Comparison of ENCODE assay signal across 8 cellular contexts in the genomic region with DNA sequence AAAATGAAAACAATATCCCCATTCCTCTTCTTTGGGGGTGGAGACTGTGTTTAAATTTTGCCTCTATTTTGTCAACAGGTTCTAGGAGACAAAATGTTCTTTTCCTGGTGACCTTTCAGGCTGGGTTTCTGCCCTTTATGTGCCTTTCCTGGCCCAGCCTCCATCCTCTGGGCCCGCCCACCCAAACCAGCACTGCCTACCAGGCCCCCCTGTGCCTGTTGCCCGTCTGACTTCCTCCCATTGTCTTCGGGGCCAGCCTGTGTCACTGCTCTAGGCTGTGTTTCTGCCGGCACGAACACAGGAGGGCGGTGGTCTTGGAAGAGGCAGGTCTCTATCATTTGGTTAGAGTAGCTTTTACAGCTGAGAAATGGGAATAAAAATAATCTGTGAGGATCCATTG. TPM values are rescaled to one million over a fixed set of nuclear protein-coding genes. Genes with fewer than 3 reads are reported as not detected.
DNase-seq lines count a peak whose midpoint lies in the region; ATAC-seq and TF ChIP-seq lines count a peak whose summit lies in the region.

No MANE protein-coding gene starts in this region.

- H3K9me3 ChIP-seq in RWPE2 (ENCODE audit: severe bottlenecking) (no peaks in the 10 kb centered on the region), adrenal gland (replicated peaks in 1 of 3) (no peaks in the 10 kb centered on the region)

- intact Hi-C loops in adrenal gland (cut with DNase I) (no loop called here), left colon (cut with DNase I, micrococcal nuclease) (no loop called here)

- 41 to 64% (median 61%) methylated on average over 6 of the region's 6 CpGs for WGBS in adrenal gland, 4 donors

- H3K27ac ChIP-seq in RWPE2 (ENCODE audit: poor library complexity, severe bottlenecking) = peak overlapping the region; percentile 100
- peak overlapping the region in 2 of 5 donors; percentile 36 to 78 for H3K27ac ChIP-seq in adrenal gland

- no peak for TF ChIP-seq POLR2A in adrenal gland (IDR thresholded peaks at IDR 0.05)

- no peak for TF ChIP-seq CTCF in RWPE2 (IDR thresholded peaks at IDR 0.05; ENCODE audit: poor library complexity, severe bottlenecking)
- no peak for TF ChIP-seq CTCF in adrenal gland (IDR thresholded peaks at IDR 0.05)

- H3K4me3 ChIP-seq in RWPE2 (ENCODE audit: severe bottlenecking) (no peak overlapping the region), adrenal gland (no peak overlapping the region)

- H3K27me3 ChIP-seq in RWPE2 (ENCODE audit: insufficient read depth, poor library complexity, severe bottlenecking) (no peaks in the 10 kb centered on the region), adrenal gland (no peaks in the 10 kb centered on the region)

- H3K36me3 ChIP-seq in RWPE2 (ENCODE audit: low read depth) (peaks cover 28% of the 10 kb centered on the region), adrenal gland (replicated peaks in 1 of 2) (peaks cover 0 to 3% of the 10 kb centered on the region in 2 donors)

- ATAC-seq in RWPE2 (ENCODE audit: low read depth) = no peak
- peak; percentile 33 for ATAC-seq in left colon
- no peak for ATAC-seq in HG02852 (IDR thresholded peaks at IDR 0.05; ENCODE audit: unreplicated experiment)
- ATAC-seq in GM21381 (IDR thresholded peaks at IDR 0.05; ENCODE audit: unreplicated experiment) = no peak

- no peak for DNase-seq in RWPE2 (ENCODE audit: low spot score)
- peak in 6 of 7 donors; percentile 49 to 83 (median 60) for DNase-seq in adrenal gland
- peak; percentile 51 to 67 for DNase-seq in left colon
- DNase-seq in stimulated activated CD4-positive, alpha-beta T cell treated with anti-CD3 and anti-CD28 coated beads, Interleukin-4, amount 100 ng/mL, for 4 hours = peak; percentile 40 to 64
- no peak for DNase-seq in amniotic stem cell (lab: John Stamatoyannopoulos, UW)
- DNase-seq in DMS79 treated with DMSO at 0.1 percent for 48 hours (lab: John Stamatoyannopoulos, UW) = no peak

- H3K4me1 ChIP-seq in RWPE2 (ENCODE audit: insufficient read depth, poor library complexity, severe bottlenecking) (peaks cover 84% of the 10 kb centered on the region), adrenal gland (replicated peaks in 1 of 2) (peaks cover 27 to 69% of the 10 kb centered on the region in 2 donors)

RNA-seq across cellular contexts. Expression of gene TSPAN14, which starts 13.9 kb away (rescaled TPM):
- total RNA-seq in adrenal gland = 100 to 1,000 TPM in 1 of 8 donors, 10 to 100 TPM in 7; 31.4 to 112 (median 54.6) TPM
- polyA plus RNA-seq in adrenal gland = 10 to 100 TPM; 13.1 to 19.5 (median 17.9) TPM
- 10 to 100 TPM; 85.6 TPM for total RNA-seq in left colon

RNA-seq across cellular contexts. Expression of gene PRXL2A, which starts 59.7 kb away (rescaled TPM):
- total RNA-seq in adrenal gland = 10 to 100 TPM; 12.7 to 49.5 (median 21.1) TPM
- 10 to 100 TPM; 24.0 to 42.6 (median 35.8) TPM for polyA plus RNA-seq in adrenal gland
- total RNA-seq in left colon = 100 to 1,000 TPM in 1 of 2 donors, 10 to 100 TPM in 1; 97.6 to 108 TPM

Comparison
In these comparisons a context has a peak if more than half of its experiments do, and no peak if none do; other contexts are left out.
1. DNase-seq: peak in adrenal gland (6 of 7), left colon (2 of 2) and stimulated activated CD4-positive, alpha-beta T cell treated with anti-CD3 and anti-CD28 coated beads, Interleukin-4, amount 100 ng/mL, for 4 hours (2 of 2); none in RWPE2 (single experiment), amniotic stem cell (single experiment) and DMS79 treated with DMSO at 0.1 percent for 48 hours (single experiment).